In genomic region chr10:3567291-3567963, GRCh38 we compare ENCODE assay signal across 22 cellular contexts.
DNase-seq lines count a peak whose midpoint lies in the region; ATAC-seq and TF ChIP-seq lines count a peak whose summit lies in the region.
"Had no signal": no experiment of that assay in that cellular context is flagged by ENCODE, and none has a peak within 500 bp of the region (broad histone marks: within the 10 kb centered on the region; RNA-seq: fewer than 3 reads in every experiment).

No MANE protein-coding gene starts in this region.

- no peak overlapping the region for H3K4me3 Mint-ChIP-seq in neural crest cell
- H3K4me3 Mint-ChIP-seq: CD14-positive monocyte, HFFc6, IgD-negative memory B cell had no signal

- H3K9me3 ChIP-seq in PC-3 (ENCODE audit: low read length), result no peaks in the 10 kb centered on the region

- no peaks in the 10 kb centered on the region for H3K36me3 ChIP-seq in PC-3 (ENCODE audit: low read depth, low read length)

- peaks cover 10% of the 10 kb centered on the region for H3K4me1 ChIP-seq in PC-3 (ENCODE audit: insufficient read depth, low read length)
- H3K4me1 ChIP-seq: A549 had no signal

- 0 out of 2 replicates have a peak overlapping the region, but pooled peaks have one; percentile 21 for H3K4me2 ChIP-seq in PC-3 (ENCODE audit: low read length)
- H3K4me2 ChIP-seq: A549 had no signal

- ATAC-seq in PC-3, result peak; percentile 70
- ATAC-seq: A549, HCT116 had no signal

- no peak overlapping the region for H3K9ac ChIP-seq in PC-3 (ENCODE audit: low read length)

- DNase-seq in DMS53 (lab: John Stamatoyannopoulos, UW) (peak; percentile 18), DMS53 treated with DMSO at 0.1 percent for 48 hours (lab: John Stamatoyannopoulos, UW; ENCODE audit: unreplicated experiment) (no peak), PC-3 (peak; percentile 41), neural crest cell (ENCODE audit: low read depth, low spot score) (no peak), NCI-H526 treated with DMSO at 0.1 percent for 48 hours (lab: John Stamatoyannopoulos, UW) (no peak), GDM1 (lab: John Stamatoyannopoulos, UW) (no peak), NCI-H2227 (lab: John Stamatoyannopoulos, UW; ENCODE audit: unreplicated experiment) (no peak)
- DNase-seq: AML-193; CD8-positive, alpha-beta memory T cell; COR-L47; DMS 273 treated with DMSO at 0.1 percent for 48 hours; DMS79; GF-D8; GOT3; H7; HFFc6; KBM-7 had no signal

- no peak overlapping the region for H3K4me3 ChIP-seq in PC-3 (ENCODE audit: low read length)
- H3K4me3 ChIP-seq: A549 had no signal

- no peaks in the 10 kb centered on the region for H3K9me3 Mint-ChIP-seq in neural crest cell
- H3K9me3 Mint-ChIP-seq: HFFc6 had no signal

- no peaks in the 10 kb centered on the region for H3K27me3 Mint-ChIP-seq in neural crest cell (ENCODE audit: low read depth)

- BruUV-seq in PC-3 (replicated peaks; lab: Mats Ljungman, UMichigan), result no TSS peak

- H2AFZ ChIP-seq in PC-3 (ENCODE audit: low read length), result no peak overlapping the region

- no peak overlapping the region for H3K27ac ChIP-seq in PC-3 (ENCODE audit: low read length)
- H3K27ac ChIP-seq: 22Rv1, A549 had no signal

- H3K4me1 Mint-ChIP-seq in neural crest cell, result peaks cover 30% of the 10 kb centered on the region

- intact Hi-C loops in PC-3 (cut with micrococcal nuclease), result no loop called here

- TF ChIP-seq CTCF in PC-3 (conservative IDR thresholded peaks at IDR 0.05; ENCODE audit: low read depth, low read length) (no peak), neural crest cell (conservative IDR thresholded peaks at IDR 0.05) (no peak)

- H3F3A ChIP-seq in PC-3 (ENCODE audit: low read length, unreplicated experiment), result no peaks in the 10 kb centered on the region

- H3K79me2 ChIP-seq in PC-3 (ENCODE audit: low read length), result no peaks in the 10 kb centered on the region

- no peaks in the 10 kb centered on the region for H4K20me1 ChIP-seq in PC-3 (ENCODE audit: low read length)

- no peaks in the 10 kb centered on the region for H3K36me3 Mint-ChIP-seq in neural crest cell (ENCODE audit: low read depth)
- H3K36me3 Mint-ChIP-seq: CD14-positive monocyte, IgD-negative memory B cell had no signal

- H3K27ac Mint-ChIP-seq in neural crest cell (ENCODE audit: unreplicated experiment), result peak overlapping the region; percentile 46
- H3K27ac Mint-ChIP-seq: HFFc6, IgD-negative memory B cell had no signal

- no peaks in the 10 kb centered on the region for H3K9me2 ChIP-seq in PC-3 (replicated peaks; ENCODE audit: low read length)

- CTCF ChIA-PET in PC-3 (lab: Charles Lee), result no interaction called here

- POLR2A ChIA-PET in PC-3 (lab: Charles Lee; ENCODE audit: unreplicated experiment), result no interaction called here

- H3K27me3 ChIP-seq in PC-3 (ENCODE audit: low read length), result no peaks in the 10 kb centered on the region

Comparison
In these comparisons a context has a peak if more than half of its experiments do, and no peak if none do; other contexts are left out.
1. DNase-seq: peak in DMS53 (single experiment) and PC-3 (single experiment); none in DMS53 treated with DMSO at 0.1 percent for 48 hours (single experiment), neural crest cell (single experiment), NCI-H526 treated with DMSO at 0.1 percent for 48 hours (single experiment), GDM1 (single experiment) and NCI-H2227 (single experiment).